Comparison of ENCODE assay signal across 25 cellular contexts in genomic region chr12:23236056-23236455, GRCh38.
DNase-seq lines count a peak whose midpoint lies in the region; ATAC-seq, FAIRE-seq and TF ChIP-seq lines count a peak whose summit lies in the region.
"Had no signal": no experiment of that assay in that cellular context is flagged by ENCODE, and none has a peak within 500 bp of the region (broad histone marks: within the 10 kb centered on the region; RNA-seq: fewer than 3 reads in every experiment).

No MANE protein-coding gene starts in this region.

- no peak overlapping the region for H4K5ac ChIP-seq in H1 (ENCODE audit: insufficient read length, low read depth, low read length)

- no peak overlapping the region for H2BK5ac ChIP-seq in H1 (ENCODE audit: low read depth, low read length)

- H4K91ac ChIP-seq in H1 (replicated peaks; ENCODE audit: insufficient read length, low read length): no peak overlapping the region

- TF ChIP-seq RAD21 in HepG2 (CRISPR knock-in tag; IDR thresholded peaks at IDR 0.05) (no peak), H1 (IDR thresholded peaks at IDR 0.05 in 1 of 2, conservative IDR thresholded peaks at IDR 0.05 in 1 of 2; ENCODE audit: low read depth in 2 of 2, low read length in 2 of 2) (no peak)

- no peaks in the 10 kb centered on the region for H3K9me3 Mint-ChIP-seq in activated CD4-positive, alpha-beta T cell treated with anti-CD3 and anti-CD28 coated beads for 36 hours (ENCODE audit: low read depth)
- H3K9me3 Mint-ChIP-seq: CD4-positive, alpha-beta T cell; CD8-positive, alpha-beta memory T cell had no signal

- H3K27me3 Mint-ChIP-seq in activated CD4-positive, alpha-beta T cell treated with anti-CD3 and anti-CD28 coated beads for 36 hours: no peaks in the 10 kb centered on the region
- H3K27me3 Mint-ChIP-seq: CD4-positive, alpha-beta T cell had no signal

- H3K4me1 ChIP-seq in HepG2 (ENCODE audit: insufficient read depth, low read length) (peaks cover 20% of the 10 kb centered on the region), right lobe of liver (no peaks in the 10 kb centered on the region), H1 (replicated peaks in 1 of 4; ENCODE audit: control insufficient read depth in 3 of 4, insufficient read depth in 4 of 4, low read length in 3 of 4) (no peaks in the 10 kb centered on the region), osteoblast (ENCODE audit: insufficient read depth, low read length) (no peaks in the 10 kb centered on the region)
- H3K4me1 ChIP-seq: A549; BE2C; BLaER1 treated with 17β-estradiol and CSF1 and Interleukin-3, amounts not matched to agents 10 nM and 100 nM had no signal

- no peaks in the 10 kb centered on the region for H3K9me3 ChIP-seq in HepG2 (ENCODE audit: low read length)
- no peaks in the 10 kb centered on the region for H3K9me3 ChIP-seq in right lobe of liver
- no peaks in the 10 kb centered on the region for H3K9me3 ChIP-seq in H1 (ENCODE audit: insufficient read depth in 2 of 2, low read depth in 1 of 2, low read length in 1 of 2)
- no peaks in the 10 kb centered on the region for H3K9me3 ChIP-seq in osteoblast (ENCODE audit: low read depth, low read length)
- H3K9me3 ChIP-seq: A549; BE2C; BLaER1 treated with 17β-estradiol and CSF1 and Interleukin-3, amounts not matched to agents 10 nM and 100 nM had no signal

- TF ChIP-seq EP300 in HepG2 (IDR thresholded peaks at IDR 0.05; ENCODE audit: low read depth in 2 of 2, low read length in 2 of 2): no peak
- TF ChIP-seq EP300 in HepG2 (CRISPR knock-in tag; IDR thresholded peaks at IDR 0.05; ENCODE audit: borderline replicate concordance): no peak
- no peak for TF ChIP-seq EP300 in H1 (IDR thresholded peaks at IDR 0.05; ENCODE audit: borderline replicate concordance in 1 of 2, low read depth in 2 of 2, low read length in 2 of 2)

- no peaks in the 10 kb centered on the region for H3K36me3 Mint-ChIP-seq in activated CD4-positive, alpha-beta T cell treated with anti-CD3 and anti-CD28 coated beads for 36 hours (ENCODE audit: low read depth)
- H3K36me3 Mint-ChIP-seq: CD14-positive monocyte; CD8-positive, alpha-beta memory T cell had no signal

- CTCF ChIA-PET in HepG2 (lab: Yijun Ruan, JAX; ENCODE audit: low intra/inter-chr PET ratio, low total read pairs): no interaction called here
- CTCF ChIA-PET in H1 (lab: Charles Lee; ENCODE audit: partially characterized antibody): interaction anchor here (1.6 to 5.2 kb wide), 2 partner anchors 11 to 15 kb away, joined by 4 to 24 read pairs; no protein-coding TSS in a partner anchor
- CTCF ChIA-PET in activated CD4-positive, alpha-beta T cell treated with anti-CD3 and anti-CD28 coated beads for 36 hours (lab: Charles Lee): no interaction called here

- DNase-seq in HepG2 (ENCODE audit: low spot score) (peak; percentile 53), right lobe of liver (no peak), H1 (ENCODE audit: low read depth in 1 of 2, low spot score in 2 of 2) (no peak), osteoblast (ENCODE audit: insufficient read length, low spot score, missing footprints) (peak; percentile 5), cardiac septum (ENCODE audit: low spot score) (no peak)
- no peak for DNase-seq in activated CD4-positive, alpha-beta T cell treated with anti-CD3 and anti-CD28 coated beads for 36 hours
- DNase-seq: ACHN; AML-193; BE2C; CD4-positive, alpha-beta T cell; CD8-positive, alpha-beta memory T cell; DMS 273 treated with DMSO at 0.1 percent for 48 hours; DMS79; EL; GDM1; GM23248; HCEC 1CT had no signal

- H3K27me3 ChIP-seq in HepG2 (ENCODE audit: control insufficient read depth in 1 of 2, insufficient read depth in 2 of 2, low read length in 2 of 2): no peaks in the 10 kb centered on the region
- no peaks in the 10 kb centered on the region for H3K27me3 ChIP-seq in right lobe of liver
- H3K27me3 ChIP-seq in H1 (replicated peaks in 1 of 4; ENCODE audit: control insufficient read depth in 3 of 4, extremely low read depth in 1 of 4, insufficient read depth in 3 of 4, low read length in 3 of 4): no peaks in the 10 kb centered on the region
- H3K27me3 ChIP-seq in osteoblast (ENCODE audit: insufficient read depth, low read length): no peaks in the 10 kb centered on the region
- H3K27me3 ChIP-seq: BE2C; BLaER1 treated with 17β-estradiol and CSF1 and Interleukin-3, amounts not matched to agents 10 nM and 100 nM had no signal

- TF ChIP-seq POLR2A in HepG2 (IDR thresholded peaks at IDR 0.05; ENCODE audit: insufficient read depth in 1 of 2, low read depth in 2 of 2, low read length in 2 of 2): no peak
- no peak for TF ChIP-seq POLR2A in right lobe of liver (IDR thresholded peaks at IDR 0.05)
- no peak for TF ChIP-seq POLR2A in H1 (IDR thresholded peaks at IDR 0.05; ENCODE audit: control extremely low read depth in 1 of 2, low read depth in 2 of 2, low read length in 2 of 2)

- H2AK5ac ChIP-seq in H1 (ENCODE audit: low read depth, low read length): no peak overlapping the region

- H3K9ac ChIP-seq in HepG2 (ENCODE audit: insufficient read depth, low read depth, low read length): no peak overlapping the region
- no peak overlapping the region for H3K9ac ChIP-seq in H1 (replicated peaks in 1 of 4; ENCODE audit: extremely low read depth in 1 of 4, low read depth in 3 of 4, low read length in 3 of 4)
- H3K9ac ChIP-seq: BLaER1 treated with 17β-estradiol and CSF1 and Interleukin-3, amounts not matched to agents 10 nM and 100 nM; GM23248 had no signal

- WGBS in HepG2 (ENCODE audit: low lambda C conversion rate): 9% methylated on average over 6 of the region's 6 CpGs
- WGBS in right lobe of liver (ENCODE audit: insufficient coverage, low coverage, low lambda C conversion rate, missing lambda C conversion rate): 81% methylated on average over 6 of the region's 6 CpGs
- WGBS in H1 (ENCODE audit: extremely low coverage in 1 of 2, insufficient coverage in 1 of 2, insufficient read length in 1 of 2, insufficient replicate concordance in 2 of 2, low coverage in 1 of 2, low lambda C conversion rate in 2 of 2, missing lambda C conversion rate in 1 of 2), 2 experiments: 80% methylated on average over 6 of the region's 6 CpGs; no CpG with 5 or more reads in 1 of the 2 experiments

- no peaks in the 10 kb centered on the region for H3K36me3 ChIP-seq in HepG2 (replicated peaks in 1 of 2; ENCODE audit: control insufficient read depth in 1 of 2, insufficient read depth in 2 of 2, low read length in 2 of 2)
- H3K36me3 ChIP-seq in right lobe of liver: no peaks in the 10 kb centered on the region
- no peaks in the 10 kb centered on the region for H3K36me3 ChIP-seq in H1 (ENCODE audit: control insufficient read depth in 2 of 4, insufficient read depth in 4 of 4, low read length in 3 of 4)
- H3K36me3 ChIP-seq in osteoblast (ENCODE audit: insufficient read depth, low read length): no peaks in the 10 kb centered on the region
- H3K36me3 ChIP-seq: BE2C; BLaER1 treated with 17β-estradiol and CSF1 and Interleukin-3, amounts not matched to agents 10 nM and 100 nM had no signal

- no peak overlapping the region for H4K8ac ChIP-seq in H1 (ENCODE audit: extremely low read depth, insufficient read depth, low read length)

- POLR2A ChIA-PET in HepG2 (lab: Yijun Ruan, JAX) (no interaction called here), H1 (lab: Charles Lee; ENCODE audit: partially characterized antibody) (no interaction called here)
- POLR2A ChIA-PET in activated CD4-positive, alpha-beta T cell treated with anti-CD3 and anti-CD28 coated beads for 36 hours (lab: Charles Lee): no interaction called here

- H3K4me3 ChIP-seq in HepG2 (replicated peaks in 1 of 3; ENCODE audit: insufficient read depth in 1 of 3, low read depth in 2 of 3, low read length in 3 of 3) (no peak overlapping the region; a peak in 1 of 6 replicates), right lobe of liver (no peak overlapping the region), H1 (ENCODE audit: extremely low read depth in 1 of 4, insufficient read depth in 2 of 4, low read depth in 3 of 4, low read length in 4 of 4) (no peak overlapping the region), osteoblast (ENCODE audit: insufficient read depth, low read length) (no peak overlapping the region)
- H3K4me3 ChIP-seq: A549; BLaER1 treated with 17β-estradiol and CSF1 and Interleukin-3, amounts not matched to agents 10 nM and 100 nM; GM12878; GM23248 had no signal

- no peak overlapping the region for H3K14ac ChIP-seq in H1 (ENCODE audit: insufficient read length)

- H3K4me3 Mint-ChIP-seq in activated CD4-positive, alpha-beta T cell treated with anti-CD3 and anti-CD28 coated beads for 36 hours: no peak overlapping the region
- H3K4me3 Mint-ChIP-seq: CD14-positive monocyte; CD4-positive, alpha-beta T cell; CD8-positive, alpha-beta memory T cell had no signal

- ATAC-seq in HepG2 (peak; percentile 64), right lobe of liver (no peak)
- ATAC-seq in activated CD4-positive, alpha-beta T cell treated with anti-CD3 and anti-CD28 coated beads for 36 hours: no peak
- ATAC-seq: A549, GM12878 had no signal

- H2BK120ac ChIP-seq in H1 (replicated peaks; ENCODE audit: low read depth, low read length): no peak overlapping the region

- intact Hi-C loops in HepG2 (cut with micrococcal nuclease; ENCODE audit: unreplicated experiment): no loop called here
- intact Hi-C loops in right lobe of liver (cut with DNase I): no loop called here
- intact Hi-C loops in activated CD4-positive, alpha-beta T cell treated with anti-CD3 and anti-CD28 coated beads for 36 hours (cut with DNase I, micrococcal nuclease): no loop called here
- intact Hi-C loops in cardiac septum (cut with DNase I): no loop called here

- H3K4ac ChIP-seq in H1 (replicated peaks; ENCODE audit: insufficient read length, low read depth, low read length): no peak overlapping the region

- no peaks in the 10 kb centered on the region for H3K4me1 Mint-ChIP-seq in activated CD4-positive, alpha-beta T cell treated with anti-CD3 and anti-CD28 coated beads for 36 hours
- H3K4me1 Mint-ChIP-seq: CD14-positive monocyte; CD8-positive, alpha-beta memory T cell had no signal

- 0 out of 2 replicates have a peak overlapping the region, but pooled peaks have one; percentile 30 for H3K4me2 ChIP-seq in HepG2 (ENCODE audit: low read depth, low read length)
- no peak overlapping the region for H3K4me2 ChIP-seq in H1 (ENCODE audit: insufficient read depth in 1 of 2, low read depth in 2 of 2, low read length in 2 of 2)
- H3K4me2 ChIP-seq in osteoblast (ENCODE audit: insufficient read depth, low read length): no peak overlapping the region
- H3K4me2 ChIP-seq: A549; BLaER1 treated with 17β-estradiol and CSF1 and Interleukin-3, amounts not matched to agents 10 nM and 100 nM had no signal

- FAIRE-seq in HepG2 (lab: Jason Lieb, UNC): no peak
- no peak for FAIRE-seq in H1 (lab: Jason Lieb, UNC)
- FAIRE-seq: A549, D721Med, GM12878, GM19239, H54 had no signal

- no peak overlapping the region for H2BK20ac ChIP-seq in H1 (ENCODE audit: low read length)

- no peak overlapping the region for H3K27ac Mint-ChIP-seq in activated CD4-positive, alpha-beta T cell treated with anti-CD3 and anti-CD28 coated beads for 36 hours
- H3K27ac Mint-ChIP-seq: CD14-positive monocyte; CD4-positive, alpha-beta T cell; CD8-positive, alpha-beta memory T cell had no signal

- no peak overlapping the region for H2BK12ac ChIP-seq in H1 (ENCODE audit: low read depth, low read length)

- no peaks in the 10 kb centered on the region for H3K79me1 ChIP-seq in H1 (ENCODE audit: low read depth, low read length)

- H2AFZ ChIP-seq in HepG2 (ENCODE audit: low read length): no peak overlapping the region
- 0 out of 2 replicates have a peak overlapping the region, but pooled peaks have one; percentile 14 for H2AFZ ChIP-seq in H1 (ENCODE audit: low read length)
- no peak overlapping the region for H2AFZ ChIP-seq in osteoblast (ENCODE audit: low read length)
- H2AFZ ChIP-seq: GM23248 had no signal

- no peak overlapping the region for H2BK15ac ChIP-seq in H1 (ENCODE audit: low read length)

- H3K23me2 ChIP-seq in H1 (ENCODE audit: low read depth, low read length): no peaks in the 10 kb centered on the region

- H3K56ac ChIP-seq in H1 (replicated peaks; ENCODE audit: insufficient read length, low read depth, low read length): no peak overlapping the region

- H4K20me1 ChIP-seq in HepG2 (ENCODE audit: insufficient read depth, low read length): no peaks in the 10 kb centered on the region
- H4K20me1 ChIP-seq in H1 (replicated peaks in 1 of 2; ENCODE audit: control insufficient read depth in 1 of 2, insufficient read depth in 2 of 2, low read length in 2 of 2): no peaks in the 10 kb centered on the region
- H4K20me1 ChIP-seq in osteoblast (ENCODE audit: insufficient read depth, low read length): no peaks in the 10 kb centered on the region
- H4K20me1 ChIP-seq: BLaER1 treated with 17β-estradiol and CSF1 and Interleukin-3, amounts not matched to agents 10 nM and 100 nM had no signal

- no TSS peak for BruUV-seq in HepG2 (replicated peaks; lab: Mats Ljungman, UMichigan)

- H3K79me2 ChIP-seq in HepG2 (ENCODE audit: insufficient read depth, low read length): no peaks in the 10 kb centered on the region
- H3K79me2 ChIP-seq in H1 (ENCODE audit: control insufficient read depth in 1 of 2, insufficient read depth in 2 of 2, low read length in 2 of 2): no peaks in the 10 kb centered on the region
- no peaks in the 10 kb centered on the region for H3K79me2 ChIP-seq in osteoblast (ENCODE audit: insufficient read depth, low read length)

- H3K23ac ChIP-seq in H1 (ENCODE audit: insufficient read length): no peak overlapping the region

- in situ Hi-C loops in HepG2 (cut with HindIII; ENCODE audit: extremely low pct_ligation_motif_present, low pct_unique_long_range_greater_than_20kb): no loop called here

- no peak for TF ChIP-seq CTCF in HepG2 (CRISPR knock-in tag; IDR thresholded peaks at IDR 0.05)
- TF ChIP-seq CTCF in right lobe of liver (IDR thresholded peaks at IDR 0.05): no peak
- no peak for TF ChIP-seq CTCF in H1 (IDR thresholded peaks at IDR 0.05; ENCODE audit: control extremely low read depth in 1 of 3, insufficient read depth in 1 of 3, low read depth in 1 of 3, low read length in 3 of 3)
- TF ChIP-seq CTCF in osteoblast (IDR thresholded peaks at IDR 0.05; ENCODE audit: extremely low read depth, low read depth, low read length): no peak

- H3K27ac ChIP-seq in HepG2 (ENCODE audit: extremely low read length, insufficient read depth, low read length) (no peak overlapping the region), right lobe of liver (no peak overlapping the region), H1 (ENCODE audit: low read depth, low read length) (no peak overlapping the region), osteoblast (ENCODE audit: low read depth, low read length) (no peak overlapping the region)
- H3K27ac ChIP-seq: 22Rv1; A549; BLaER1 treated with 17β-estradiol and CSF1 and Interleukin-3, amounts not matched to agents 10 nM and 100 nM; GM23248 had no signal

- H3K18ac ChIP-seq in H1 (ENCODE audit: extremely low read depth, low read length): no peak overlapping the region

Comparison
In these comparisons a context has a peak if more than half of its experiments do, and no peak if none do; other contexts are left out.
1. DNase-seq: peak in HepG2 (single experiment) and osteoblast (single experiment); none in right lobe of liver (0 of 3), H1 (0 of 2), activated CD4-positive, alpha-beta T cell treated with anti-CD3 and anti-CD28 coated beads for 36 hours (single experiment) and cardiac septum (single experiment).